ENCODE assay signal across 27 cellular contexts in genomic region chr5:65085181-65085580, GRCh38.
"Had no signal": no experiment of that assay in that cellular context is flagged by ENCODE, and none has a peak within 500 bp of the region (broad histone marks: within the 10 kb centered on the region; RNA-seq: fewer than 3 reads in every experiment).

No MANE protein-coding gene starts in this region.

- H3K36me3 Mint-ChIP-seq: stimulated activated naive B cell treated with anti-CD40 and anti-IgM and Interleukin-4, amounts not matched to agents 10 μg/mL and 1 μg/mL and 100 μg/mL, for 72 hours had no signal

- H2AFZ ChIP-seq: hepatocyte had no signal

- FAIRE-seq: endothelial cell of umbilical vein had no signal

- H3K4me2 ChIP-seq: hepatocyte had no signal

- H3K4me3 Mint-ChIP-seq: naive thymus-derived CD4-positive, alpha-beta T cell; nephron; stimulated activated naive B cell treated with anti-CD40 and anti-IgM and Interleukin-4, amounts not matched to agents 10 μg/mL and 1 μg/mL and 100 μg/mL, for 72 hours; stimulated activated naive CD8-positive, alpha-beta T cell treated with anti-CD3 and anti-CD28 coated beads, Interleukin-15, Interleukin-2, amounts not matched to agents 100 ng/mL and 50 ng/mL, for 24 hours had no signal

- H3K4me3 ChIP-seq: colonic mucosa, esophagus muscularis mucosa, gastroesophageal sphincter, heart left ventricle, hepatocyte, left lung, ovary, psoas muscle, sigmoid colon, spleen, suprapubic skin, transverse colon had no signal

- H3K9me3 Mint-ChIP-seq: stimulated activated naive CD8-positive, alpha-beta T cell treated with anti-CD3 and anti-CD28 coated beads, Interleukin-15, Interleukin-2, amounts not matched to agents 100 ng/mL and 50 ng/mL, for 24 hours had no signal

- H3K4me1 ChIP-seq: colonic mucosa, esophagus muscularis mucosa, gastroesophageal sphincter, heart left ventricle, left lung, psoas muscle, spleen, suprapubic skin, transverse colon had no signal

- H3K36me3 ChIP-seq: colonic mucosa, esophagus muscularis mucosa, gastroesophageal sphincter, heart left ventricle, left lung, ovary, sigmoid colon, spleen, suprapubic skin, transverse colon had no signal

- ATAC-seq: foreskin keratinocyte; gastroesophageal sphincter; heart left ventricle; left cardiac atrium; naive thymus-derived CD4-positive, alpha-beta T cell; psoas muscle; right cardiac atrium; stimulated activated naive B cell treated with anti-CD40 and anti-IgM and Interleukin-4, amounts not matched to agents 10 μg/mL and 1 μg/mL and 100 μg/mL, for 72 hours had no signal

- H3K27me3 ChIP-seq: colonic mucosa, esophagus muscularis mucosa, foreskin keratinocyte, gastroesophageal sphincter, heart left ventricle, hepatocyte, left lung, ovary, sigmoid colon, spleen, suprapubic skin, transverse colon had no signal

- H3K9me3 ChIP-seq: colonic mucosa, esophagus muscularis mucosa, gastroesophageal sphincter, heart left ventricle, left lung, ovary, psoas muscle, sigmoid colon, spleen, suprapubic skin, transverse colon had no signal

- DNase-seq: colonic mucosa; dermis blood vessel endothelial cell; effector memory CD4-positive, alpha-beta T cell; foreskin keratinocyte; heart left ventricle; left cardiac atrium; left lung; mesenchymal stem cell; midbrain; naive thymus-derived CD4-positive, alpha-beta T cell; occipital lobe; ovary; posterior cingulate gyrus; psoas muscle; right cardiac atrium; sigmoid colon; spleen; stimulated activated CD4-positive, alpha-beta T cell treated with anti-CD3 and anti-CD28 coated beads, Interleukin-4, amount 100 ng/mL, for 4 hours; stimulated activated naive B cell treated with anti-CD40 and anti-IgM and Interleukin-4, amounts not matched to agents 10 μg/mL and 1 μg/mL and 100 μg/mL, for 72 hours; transverse colon had no signal

- H3K79me2 ChIP-seq: hepatocyte had no signal

- H3K4me1 Mint-ChIP-seq: stimulated activated naive B cell treated with anti-CD40 and anti-IgM and Interleukin-4, amounts not matched to agents 10 μg/mL and 1 μg/mL and 100 μg/mL, for 72 hours had no signal

- H3K27ac ChIP-seq: colonic mucosa, esophagus muscularis mucosa, foreskin keratinocyte, gastroesophageal sphincter, heart left ventricle, hepatocyte, left lung, ovary, psoas muscle, sigmoid colon, spleen, suprapubic skin, transverse colon had no signal

- H3K27ac Mint-ChIP-seq: naive thymus-derived CD4-positive, alpha-beta T cell; stimulated activated naive B cell treated with anti-CD40 and anti-IgM and Interleukin-4, amounts not matched to agents 10 μg/mL and 1 μg/mL and 100 μg/mL, for 72 hours; stimulated activated naive CD8-positive, alpha-beta T cell treated with anti-CD3 and anti-CD28 coated beads, Interleukin-15, Interleukin-2, amounts not matched to agents 100 ng/mL and 50 ng/mL, for 24 hours had no signal
